Comparison of ENCODE assay signal across 9 cellular contexts in genomic region chr3:125119752-125120369, GRCh38.
DNase-seq lines count a peak whose midpoint lies in the region; ATAC-seq, FAIRE-seq and TF ChIP-seq lines count a peak whose summit lies in the region.
"Had no signal": no experiment of that assay in that cellular context is flagged by ENCODE, and none has a peak within 500 bp of the region (broad histone marks: within the 10 kb centered on the region; RNA-seq: fewer than 3 reads in every experiment).

No MANE protein-coding gene starts in this region.

- H3K4me3 Mint-ChIP-seq in glutamatergic neuron (ENCODE audit: unreplicated experiment): peak overlapping the region; percentile 81

- H3K36me3 Mint-ChIP-seq in glutamatergic neuron (ENCODE audit: unreplicated experiment): no peaks in the 10 kb centered on the region

- no peaks in the 10 kb centered on the region for H3K9me3 Mint-ChIP-seq in glutamatergic neuron (ENCODE audit: unreplicated experiment)

- H3K4me1 Mint-ChIP-seq in glutamatergic neuron (ENCODE audit: low read depth, unreplicated experiment): peaks cover 24% of the 10 kb centered on the region

- FAIRE-seq in GM19239 (lab: Jason Lieb, UNC): peak; percentile 79

- ATAC-seq in HG03442 (IDR thresholded peaks at IDR 0.05; ENCODE audit: unreplicated experiment) (peak; percentile 65), Right ventricle myocardium superior (ENCODE audit: poor library complexity) (no peak)

- H3K4me3 ChIP-seq in AG10803 (ENCODE audit: low read length) (peak overlapping the region; percentile 24), foreskin fibroblast (ENCODE audit: low read depth in 1 of 2, low read length in 2 of 2) (no peak overlapping the region)
- H3K4me3 ChIP-seq: adrenal gland had no signal

- no peak for TF ChIP-seq CTCF in AG10803 (conservative IDR thresholded peaks at IDR 0.05; ENCODE audit: low read length)
- TF ChIP-seq CTCF in glutamatergic neuron (IDR thresholded peaks at IDR 0.05; ENCODE audit: partially characterized antibody, unreplicated experiment): no peak
- no peak for TF ChIP-seq CTCF in foreskin fibroblast (IDR thresholded peaks at IDR 0.05; ENCODE audit: low read depth, low read length)

- intact Hi-C loops in Right ventricle myocardium superior (cut with DNase I): no loop called here

- no peak for DNase-seq in AG10803 (ENCODE audit: low read depth)
- DNase-seq in GM19239 (ENCODE audit: insufficient read length, low spot score): no peak
- DNase-seq in glutamatergic neuron: no peak
- no peak for DNase-seq in NCI-H1417 treated with DMSO at 0.1 percent for 48 hours (lab: John Stamatoyannopoulos, UW)
- DNase-seq in DMS 273 treated with DMSO at 0.1 percent for 48 hours (lab: John Stamatoyannopoulos, UW): no peak
- no peak for DNase-seq in Right ventricle myocardium superior
- DNase-seq in foreskin fibroblast: no peak

- peaks cover 2% of the 10 kb centered on the region for H3K27me3 Mint-ChIP-seq in glutamatergic neuron (ENCODE audit: unreplicated experiment)

- no peak overlapping the region for H3K27ac Mint-ChIP-seq in glutamatergic neuron (ENCODE audit: unreplicated experiment)
